In genomic region chr2:188798159-188798558, GRCh38 we compare ENCODE assay signal across 22 cellular contexts.
DNase-seq lines count a peak whose midpoint lies in the region; ATAC-seq and TF ChIP-seq lines count a peak whose summit lies in the region.
"Had no signal": no experiment of that assay in that cellular context is flagged by ENCODE, and none has a peak within 500 bp of the region (broad histone marks: within the 10 kb centered on the region; RNA-seq: fewer than 3 reads in every experiment).

No MANE protein-coding gene starts in this region.

- H3K27me3 Mint-ChIP-seq in nephron (ENCODE audit: low read depth): no peaks in the 10 kb centered on the region
- H3K27me3 Mint-ChIP-seq: activated B cell treated with CpG ODN at 0.5 μM for 24 hours; activated CD4-positive, alpha-beta memory T cell treated with anti-CD3 and anti-CD28 coated beads for 36 hours; B cell; central memory CD8-positive, alpha-beta T cell had no signal

- peaks cover 27% of the 10 kb centered on the region for H3K4me1 Mint-ChIP-seq in nephron
- H3K4me1 Mint-ChIP-seq: activated B cell treated with CpG ODN at 0.5 μM for 24 hours; B cell; central memory CD8-positive, alpha-beta T cell had no signal

- 45 to 58% (median 56%) methylated on average over 4 of the region's 4 CpGs for WGBS in spleen, 5 donors

- no peak for TF ChIP-seq CTCF in nephron (IDR thresholded peaks at IDR 0.05; ENCODE audit: unreplicated experiment in 3 of 3)
- TF ChIP-seq CTCF in spleen (IDR thresholded peaks at IDR 0.05 in 8 of 11, conservative IDR thresholded peaks at IDR 0.05 in 3 of 11): no peak

- H3K4me3 ChIP-seq in SJSA1 (no peak overlapping the region), spleen (no peak overlapping the region)
- H3K4me3 ChIP-seq: lower lobe of right lung, upper lobe of right lung had no signal

- H3K4me1 ChIP-seq in SJSA1 (replicated peaks) (peaks cover 9% of the 10 kb centered on the region), spleen (no peaks in the 10 kb centered on the region)
- H3K4me1 ChIP-seq: lower lobe of right lung, upper lobe of right lung had no signal

- TF ChIP-seq POLR2A in spleen (IDR thresholded peaks at IDR 0.05): no peak

- peak overlapping the region; percentile 55 to 88 (median 64) for H3K27ac Mint-ChIP-seq in nephron
- no peak overlapping the region for H3K27ac Mint-ChIP-seq in activated naive CD4-positive, alpha-beta T cell treated with anti-CD3 and anti-CD28 coated beads, Interleukin-2, amount 50 U/mL, for 72 hours
- H3K27ac Mint-ChIP-seq: activated B cell treated with CpG ODN at 0.5 μM for 24 hours; activated CD4-positive, alpha-beta memory T cell treated with anti-CD3 and anti-CD28 coated beads for 36 hours; B cell had no signal

- peaks cover 23% of the 10 kb centered on the region for H3K9me3 Mint-ChIP-seq in nephron
- H3K9me3 Mint-ChIP-seq in activated naive CD4-positive, alpha-beta T cell treated with anti-CD3 and anti-CD28 coated beads, Interleukin-2, amount 50 U/mL, for 72 hours: peaks cover 11 to 19% of the 10 kb centered on the region in 2 donors

- no peak for ATAC-seq in activated naive CD4-positive, alpha-beta T cell treated with anti-CD3 and anti-CD28 coated beads, Interleukin-2, amount 50 U/mL, for 72 hours
- ATAC-seq: lower lobe of right lung, upper lobe of right lung had no signal

- H3K4me3 Mint-ChIP-seq in nephron: no peak overlapping the region
- H3K4me3 Mint-ChIP-seq: activated B cell treated with CpG ODN at 0.5 μM for 24 hours; activated CD4-positive, alpha-beta memory T cell treated with anti-CD3 and anti-CD28 coated beads for 36 hours; B cell; central memory CD8-positive, alpha-beta T cell had no signal

- DNase-seq in H4 (ENCODE audit: low spot score) (peak; percentile 17), SJSA1 (ENCODE audit: low read depth in 1 of 2, low spot score in 2 of 2) (peak in 1 of 2 experiments; percentile 56), fibroblast of gingiva (ENCODE audit: low read depth) (peak; percentile 90), spleen (no peak)
- no peak for DNase-seq in stimulated activated CD4-positive, alpha-beta T cell treated with anti-CD3 and anti-CD28 coated beads, Interleukin-1b, Interleukin-23, amount 100 ng/mL, for 48 hours
- no peak for DNase-seq in activated naive CD4-positive, alpha-beta T cell treated with anti-CD3 and anti-CD28 coated beads, Interleukin-2, amount 50 U/mL, for 72 hours (ENCODE audit: low spot score in 2 of 2)
- DNase-seq: activated B cell treated with CpG ODN at 0.5 μM for 24 hours; activated CD4-positive, alpha-beta memory T cell treated with anti-CD3 and anti-CD28 coated beads for 36 hours; amygdala; effector CD8-positive, alpha-beta T cell; lower lobe of right lung; NCI-H1436 treated with DMSO at 0.1 percent for 48 hours; NCI-H774; nucleus accumbens; OCI-M1; SHP77 treated with DMSO at 0.1 percent for 48 hours; stimulated activated CD4-positive, alpha-beta T cell treated with anti-CD3 and anti-CD28 coated beads, Interleukin-12 subunit alpha, Interleukin-12 subunit beta, amount 100 ng/mL, for 4 hours; upper lobe of right lung had no signal

- H3K27me3 ChIP-seq in SJSA1 (replicated peaks) (no peaks in the 10 kb centered on the region), spleen (replicated peaks in 1 of 7) (no peaks in the 10 kb centered on the region)
- H3K27me3 ChIP-seq: upper lobe of right lung had no signal

- H3K27ac ChIP-seq in SJSA1 (peak overlapping the region; percentile 53), spleen (no peak overlapping the region)
- H3K27ac ChIP-seq: HL-60, lower lobe of right lung, upper lobe of right lung had no signal

- intact Hi-C loops in spleen (cut with DNase I; ENCODE audit: low total_unique reads): no loop called here

- H3K36me3 ChIP-seq in SJSA1: no peaks in the 10 kb centered on the region
- H3K36me3 ChIP-seq in spleen: no peaks in the 10 kb centered on the region
- H3K36me3 ChIP-seq: lower lobe of right lung, upper lobe of right lung had no signal

- H3K36me3 Mint-ChIP-seq in nephron (ENCODE audit: low read depth): peaks cover 3% of the 10 kb centered on the region
- no peaks in the 10 kb centered on the region for H3K36me3 Mint-ChIP-seq in activated naive CD4-positive, alpha-beta T cell treated with anti-CD3 and anti-CD28 coated beads, Interleukin-2, amount 50 U/mL, for 72 hours
- H3K36me3 Mint-ChIP-seq: activated CD4-positive, alpha-beta memory T cell treated with anti-CD3 and anti-CD28 coated beads for 36 hours had no signal

- H3K9me3 ChIP-seq in SJSA1 (replicated peaks) (0 out of 2 replicates have a peak, but pooled peaks cover under 1% of the 10 kb centered on the region), spleen (peaks cover 0 to 17% (median 12%) of the 10 kb centered on the region in 8 donors)
- H3K9me3 ChIP-seq: upper lobe of right lung had no signal

Comparison
In these comparisons a context has a peak if more than half of its experiments do, and no peak if none do; other contexts are left out.
1. DNase-seq: peak in H4 (single experiment) and fibroblast of gingiva (single experiment); none in stimulated activated CD4-positive, alpha-beta T cell treated with anti-CD3 and anti-CD28 coated beads, Interleukin-1b, Interleukin-23, amount 100 ng/mL, for 48 hours (single experiment), activated naive CD4-positive, alpha-beta T cell treated with anti-CD3 and anti-CD28 coated beads, Interleukin-2, amount 50 U/mL, for 72 hours (0 of 2) and spleen (single experiment).
2. H3K27ac Mint-ChIP-seq: peak in nephron (3 of 3); none in activated naive CD4-positive, alpha-beta T cell treated with anti-CD3 and anti-CD28 coated beads, Interleukin-2, amount 50 U/mL, for 72 hours (0 of 2).